ENCODE assay signal across 27 cellular contexts in the genomic region with DNA sequence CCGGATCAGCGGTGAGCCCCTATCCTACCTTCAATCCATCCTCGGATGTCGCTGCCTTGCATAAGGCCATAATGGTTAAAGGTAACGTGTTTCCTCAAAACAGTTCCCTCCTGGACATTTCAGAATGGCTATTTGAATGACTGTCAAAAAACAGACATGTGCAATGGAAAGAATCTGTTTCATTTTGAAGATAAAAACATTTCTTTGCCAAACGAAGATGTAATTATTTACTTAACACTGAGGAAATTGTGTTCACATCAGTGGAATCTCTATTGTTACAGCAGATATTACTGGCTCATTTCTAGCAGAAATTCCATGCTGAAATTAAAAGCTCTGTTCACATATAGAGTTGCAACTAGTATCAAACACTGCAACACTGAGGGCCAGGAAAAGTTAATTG. TPM values are rescaled to one million over a fixed set of nuclear protein-coding genes. Genes with fewer than 3 reads are reported as not detected.
DNase-seq lines count a peak whose midpoint lies in the region; ATAC-seq, FAIRE-seq and TF ChIP-seq lines count a peak whose summit lies in the region.
"Had no signal": no experiment of that assay in that cellular context is flagged by ENCODE, and none has a peak within 500 bp of the region (broad histone marks: within the 10 kb centered on the region; RNA-seq: fewer than 3 reads in every experiment).

No MANE protein-coding gene starts in this region.

- TF ChIP-seq CTCF in chondrocyte (IDR thresholded peaks at IDR 0.05) = no peak
- no peak for TF ChIP-seq CTCF in osteocyte (IDR thresholded peaks at IDR 0.05)

- FAIRE-seq in H54 (lab: Jason Lieb, UNC) = peak; percentile 93
- FAIRE-seq: GM12892 had no signal

- H3K27ac Mint-ChIP-seq in activated T-cell treated with anti-CD3 and anti-CD28 coated beads, Interleukin-2, amount 50 U/mL, for 24 hours = peak overlapping the region; percentile 37
- peak overlapping the region; percentile 32 for H3K27ac Mint-ChIP-seq in chondrocyte (ENCODE audit: unreplicated experiment)
- peak overlapping the region; percentile 72 for H3K27ac Mint-ChIP-seq in osteocyte (ENCODE audit: unreplicated experiment)
- H3K27ac Mint-ChIP-seq: B cell had no signal

- no peak for ATAC-seq in HG03139 (IDR thresholded peaks at IDR 0.05; ENCODE audit: unreplicated experiment)
- ATAC-seq: HCT116, left colon, PC-3, right lobe of liver had no signal

- no peaks in the 10 kb centered on the region for H3K9me3 Mint-ChIP-seq in activated T-cell treated with anti-CD3 and anti-CD28 coated beads, Interleukin-2, amount 50 U/mL, for 24 hours
- H3K9me3 Mint-ChIP-seq in chondrocyte (ENCODE audit: low read depth) (no peaks in the 10 kb centered on the region), osteocyte (ENCODE audit: unreplicated experiment) (no peaks in the 10 kb centered on the region)
- H3K9me3 Mint-ChIP-seq: activated naive CD4-positive, alpha-beta T cell treated with anti-CD3 and anti-CD28 coated beads for 36 hours; activated T-helper 1 cell treated with anti-CD3 and anti-CD28 coated beads, Interleukin-12 subunit alpha, Interleukin-12 subunit beta, Interleukin-2, Interleukin-4 antibody, amounts not matched to agents 30 ng/mL and 10 ng/mL and 1 ng/mL, durations not matched to agents 14 hours and 24 hours and 36 hours had no signal

- H3K27me3 Mint-ChIP-seq in activated T-cell treated with anti-CD3 and anti-CD28 coated beads, Interleukin-2, amount 50 U/mL, for 24 hours = no peaks in the 10 kb centered on the region
- H3K27me3 Mint-ChIP-seq in chondrocyte (ENCODE audit: low read depth) (no peaks in the 10 kb centered on the region), osteocyte (ENCODE audit: unreplicated experiment) (no peaks in the 10 kb centered on the region)

- peak overlapping the region; percentile 34 for H3K4me3 Mint-ChIP-seq in activated T-cell treated with anti-CD3 and anti-CD28 coated beads, Interleukin-2, amount 50 U/mL, for 24 hours
- H3K4me3 Mint-ChIP-seq in chondrocyte (ENCODE audit: unreplicated experiment) (peak overlapping the region; percentile 16), osteocyte (ENCODE audit: unreplicated experiment) (no peak overlapping the region)
- H3K4me3 Mint-ChIP-seq: activated naive CD4-positive, alpha-beta T cell treated with anti-CD3 and anti-CD28 coated beads for 36 hours; B cell had no signal

- peaks cover 75% of the 10 kb centered on the region for H3K4me1 Mint-ChIP-seq in activated T-cell treated with anti-CD3 and anti-CD28 coated beads, Interleukin-2, amount 50 U/mL, for 24 hours (ENCODE audit: low read depth)
- peaks cover 48% of the 10 kb centered on the region for H3K4me1 Mint-ChIP-seq in chondrocyte (ENCODE audit: low read depth)
- H3K4me1 Mint-ChIP-seq in osteocyte (ENCODE audit: unreplicated experiment) = peaks cover 46% of the 10 kb centered on the region
- H3K4me1 Mint-ChIP-seq: B cell had no signal

- H3K36me3 Mint-ChIP-seq in activated T-cell treated with anti-CD3 and anti-CD28 coated beads, Interleukin-2, amount 50 U/mL, for 24 hours (ENCODE audit: low read depth) = peaks cover 49% of the 10 kb centered on the region
- H3K36me3 Mint-ChIP-seq in chondrocyte (ENCODE audit: low read depth) (peaks cover 48% of the 10 kb centered on the region), osteocyte (ENCODE audit: unreplicated experiment) (peaks cover 57% of the 10 kb centered on the region)

- DNase-seq in activated T-cell treated with anti-CD3 and anti-CD28 coated beads, Interleukin-2, amount 50 U/mL, for 24 hours = no peak
- DNase-seq in activated T-cell treated with anti-CD3 and anti-CD28 coated beads, Interleukin-2, amount 50 U/mL, for 1 hour = no peak
- DNase-seq in H54 (ENCODE audit: insufficient read length, low spot score) (no peak), chondrocyte (ENCODE audit: low spot score) (no peak), osteocyte (ENCODE audit: extremely low spot score, unreplicated experiment) (no peak), GF-D8 (lab: John Stamatoyannopoulos, UW) (no peak), NOMO-1 treated with dmso at 0.1 percent for 144 hours (lab: John Stamatoyannopoulos, UW; ENCODE audit: unreplicated experiment) (no peak)
- DNase-seq: activated CD4-positive, CD25-positive, alpha-beta regulatory T cell treated with anti-CD3 and anti-CD28 coated beads, Interleukin-2, amount 50 U/mL, for 72 hours; activated naive CD4-positive, alpha-beta T cell treated with anti-CD3 and anti-CD28 coated beads for 36 hours; hippocampal formation; left colon; MV-4-11; NCI-H1436; NCI-H2081; NCI-H526 treated with DMSO at 0.1 percent for 48 hours; NK-92 treated with Interleukin-12 subunit alpha and Interleukin-12 subunit beta, amount 100 ng/mL, for 24 hours; PC-3; right lobe of liver; spleen; stimulated activated CD4-positive, alpha-beta T cell treated with anti-CD3 and anti-CD28 coated beads, Interleukin-2, amount 100 ng/mL, for 24 hours; stimulated activated CD8-positive, alpha-beta memory T cell treated with anti-CD3 and anti-CD28 coated beads, Interleukin-4, amount 100 ng/mL, for 48 hours; T-helper 2 cell had no signal

- TF ChIP-seq POLR2A in H54 (IDR thresholded peaks at IDR 0.05; ENCODE audit: low read depth, low read length) = no peak

RNA-seq across cellular contexts. Expression of a gene that starts 7.1 kb away (rescaled TPM):
- total RNA-seq in chondrocyte = 294 to 376 TPM (median 369 TPM) in 3 replicates
- total RNA-seq in osteocyte = 193 and 237 TPM in 2 replicates
